ENCODE assay signal across 18 cellular contexts in the genomic region with DNA sequence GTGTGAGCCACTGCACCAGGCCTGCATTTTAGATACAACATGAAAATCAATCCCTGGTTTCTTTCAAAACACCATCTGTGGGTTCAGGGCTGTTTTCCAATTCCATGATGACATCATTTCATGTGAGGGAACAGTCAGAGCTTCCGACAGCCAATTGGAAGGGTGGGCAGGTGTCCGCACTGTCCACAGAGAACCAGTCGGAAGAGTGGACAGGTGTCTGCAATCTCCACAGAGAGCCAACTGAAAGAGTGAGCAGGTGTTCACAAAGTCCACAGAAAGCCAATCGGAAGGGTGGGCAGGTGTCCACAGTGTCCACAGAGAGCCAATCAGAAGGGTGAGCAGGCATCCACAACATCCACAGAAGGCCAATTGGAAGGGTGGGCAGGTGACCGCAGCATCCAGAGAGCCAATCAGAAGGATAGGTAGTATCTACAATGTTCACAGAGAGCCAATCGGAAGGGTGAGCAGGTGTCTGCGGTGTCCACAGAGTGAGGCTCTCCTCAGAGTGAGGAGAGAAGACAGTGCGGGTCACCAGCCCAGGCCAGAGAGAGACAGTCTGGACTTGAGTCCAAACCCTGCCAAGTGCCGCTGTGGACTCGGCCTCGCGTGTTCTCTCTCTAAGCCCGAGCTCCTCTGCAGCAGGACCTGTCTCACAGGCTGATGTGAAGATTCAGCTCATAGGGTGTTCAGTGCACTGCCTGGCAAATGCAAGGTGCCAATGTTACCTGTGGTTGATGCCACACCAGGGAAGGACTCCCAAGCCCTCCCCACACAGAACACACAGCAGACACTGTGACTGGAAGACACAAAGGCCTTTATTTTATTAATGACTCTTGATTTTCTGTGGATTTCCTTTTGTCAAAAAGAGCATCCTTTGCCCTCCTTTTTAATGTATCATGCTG. TPM values are rescaled to one million over a fixed set of nuclear protein-coding genes. Genes with fewer than 3 reads are reported as not detected.
DNase-seq lines count a peak whose midpoint lies in the region; ATAC-seq and TF ChIP-seq lines count a peak whose summit lies in the region.
"Had no signal": no experiment of that assay in that cellular context is flagged by ENCODE, and none has a peak within 500 bp of the region (broad histone marks: within the 10 kb centered on the region; RNA-seq: fewer than 3 reads in every experiment).

No MANE protein-coding gene starts in this region.

- POLR2A ChIA-PET in A673 (lab: Charles Lee; ENCODE audit: low non-redundant PET), result no interaction called here

- TF ChIP-seq CTCF in body of pancreas (IDR thresholded peaks at IDR 0.05), result no peak
- TF ChIP-seq CTCF in A673 (conservative IDR thresholded peaks at IDR 0.05; ENCODE audit: low read depth, low read length), result no peak

- no peak for TF ChIP-seq POLR2A in body of pancreas (IDR thresholded peaks at IDR 0.05)

- no TSS peak for BruUV-seq in A673 (replicated peaks; lab: Mats Ljungman, UMichigan)

- H3K36me3 ChIP-seq in body of pancreas (replicated peaks in 1 of 2; ENCODE audit: insufficient read depth in 1 of 2, low read depth in 2 of 2) (no peaks in the 10 kb centered on the region), A673 (ENCODE audit: insufficient read depth, low read length, poor library complexity, severe bottlenecking) (no peaks in the 10 kb centered on the region)
- H3K36me3 ChIP-seq: prostate gland had no signal

- peaks cover 28% of the 10 kb centered on the region for H3K4me1 ChIP-seq in body of pancreas
- H3K4me1 ChIP-seq in A673 (ENCODE audit: insufficient read depth, low read length, poor library complexity, severe bottlenecking), result no peaks in the 10 kb centered on the region
- H3K4me1 ChIP-seq: foreskin keratinocyte, prostate gland had no signal

- ATAC-seq in body of pancreas (peak; percentile 41), GM21717 (IDR thresholded peaks at IDR 0.05; ENCODE audit: unreplicated experiment) (no peak), GM21737 (IDR thresholded peaks at IDR 0.05; ENCODE audit: unreplicated experiment) (no peak)
- ATAC-seq: natural killer cell treated with Interleukin-12 subunit alpha and Interleukin-12 subunit beta and Interleukin-15 and Interleukin-18, amount 100 ng/mL, for 72 hours had no signal

- H3K27me3 ChIP-seq in body of pancreas, result no peaks in the 10 kb centered on the region
- no peaks in the 10 kb centered on the region for H3K27me3 ChIP-seq in A673 (replicated peaks; ENCODE audit: insufficient read depth, low read depth, low read length, poor library complexity)
- H3K27me3 ChIP-seq: foreskin keratinocyte had no signal

- no peak overlapping the region for H3K4me3 ChIP-seq in body of pancreas
- no peak overlapping the region for H3K4me3 ChIP-seq in A673 (ENCODE audit: low read depth, low read length, poor library complexity, severe bottlenecking)
- H3K4me3 ChIP-seq: prostate gland, smooth muscle cell had no signal

- CTCF ChIA-PET in A673 (lab: Charles Lee), result no interaction called here

- no peak overlapping the region for H3K27ac ChIP-seq in body of pancreas
- H3K27ac ChIP-seq in A673 (ENCODE audit: low read depth, low read length, poor library complexity, severe bottlenecking), result no peak overlapping the region
- H3K27ac ChIP-seq: foreskin keratinocyte, prostate gland had no signal

- DNase-seq in DMS 273 (lab: John Stamatoyannopoulos, UW; ENCODE audit: unreplicated experiment), result peak; percentile 85
- DNase-seq in NCI-H1694 treated with DMSO at 0.1 percent for 48 hours (lab: John Stamatoyannopoulos, UW), result peak; percentile 36
- DNase-seq in body of pancreas, result peak in 2 of 4 donors; percentile 4 to 9
- DNase-seq in medulla oblongata (ENCODE audit: extremely low spot score), result peak; percentile 34
- no peak for DNase-seq in germinal center (ENCODE audit: low spot score)
- no peak for DNase-seq in A673 (ENCODE audit: low spot score)
- DNase-seq: activated CD4-positive, alpha-beta T cell treated with anti-CD3 and anti-CD28 coated beads for 1 hour; CD4-positive, alpha-beta memory T cell; Karpas-422; NCI-H1092 treated with DMSO at 0.1 percent for 48 hours; NK-92 treated with Interleukin-12 subunit alpha and Interleukin-12 subunit beta, amount 100 ng/mL, for 24 hours; stimulated activated CD8-positive, alpha-beta memory T cell treated with anti-CD3 and anti-CD28 coated beads, Interleukin-4, amount 100 ng/mL, for 48 hours had no signal

- intact Hi-C loops in body of pancreas (cut with DNase I) (no loop called here), A673 (cut with micrococcal nuclease; ENCODE audit: unreplicated experiment) (no loop called here)

- 81 to 90% methylated on average over 13 of the region's 13 CpGs for WGBS in body of pancreas, 2 donors

- H3K9me3 ChIP-seq in body of pancreas, result no peaks in the 10 kb centered on the region
- H3K9me3 ChIP-seq in A673 (ENCODE audit: low read depth, low read length, poor library complexity, severe bottlenecking), result no peaks in the 10 kb centered on the region
- H3K9me3 ChIP-seq: prostate gland had no signal

RNA-seq across cellular contexts. Expression of a gene that starts 57.3 kb away (rescaled TPM):
- total RNA-seq in body of pancreas (10 to 100 TPM in 1 of 2 donors, 1 to 10 TPM in 1; 6.0 to 13.2 TPM), A673 (2021) (1.1 and 1.2 TPM in 2 replicates)

Comparison
In these comparisons a context has a peak if more than half of its experiments do, and no peak if none do; other contexts are left out.
1. DNase-seq: peak in DMS 273 (single experiment), NCI-H1694 treated with DMSO at 0.1 percent for 48 hours (single experiment) and medulla oblongata (single experiment); none in germinal center (single experiment) and A673 (single experiment).